8 cellular contexts compared by ENCODE assay signal in genomic region chr14:95515523-95516517, GRCh38. TPM values are rescaled to one million over a fixed set of nuclear protein-coding genes. Genes with fewer than 3 reads are reported as not detected.
A peak's percentile ranks its signal among the peaks of the same experiment; 100 is the strongest.
DNase-seq lines count a peak whose midpoint lies in the region; ATAC-seq lines count a peak whose summit lies in the region.

No MANE protein-coding gene starts in this region.

- peak; percentile 59 for ATAC-seq in GM18508 (IDR thresholded peaks at IDR 0.05; ENCODE audit: insufficient read depth, unreplicated experiment)
- peak; percentile 85 for ATAC-seq in HG02981 (IDR thresholded peaks at IDR 0.05; ENCODE audit: unreplicated experiment)
- ATAC-seq in activated CD8-positive, alpha-beta T cell treated with anti-CD3 and anti-CD28 coated beads, Interleukin-2, amount 10 ng/mL, durations not matched to agents 7 days and 5 days = peak; percentile 85

- H3K27me3 ChIP-seq in endocrine pancreas (ENCODE audit: control insufficient read depth, insufficient read depth, low read length) (no peaks in the 10 kb centered on the region), muscle layer of colon (ENCODE audit: control insufficient read depth in 1 of 2, insufficient read depth in 2 of 2, low read length in 2 of 2) (peaks cover 0 to 29% of the 10 kb centered on the region in 2 donors)

- POLR2A ChIA-PET in activated CD8-positive, alpha-beta T cell treated with anti-CD3 and anti-CD28 coated beads, Interleukin-2, amount 10 ng/mL, durations not matched to agents 7 days and 5 days (lab: Charles Lee) = interaction anchor here (0.7 to 6.2 kb wide), 13 partner anchors 8 to 73 kb away, joined by 3 to 47 read pairs (median 4); partner anchors contain the start of gene GLRX5

- H3K36me3 ChIP-seq in endocrine pancreas (ENCODE audit: control insufficient read depth, insufficient read depth, low read length) (no peaks in the 10 kb centered on the region), muscle layer of colon (ENCODE audit: insufficient read depth, low read length) (no peaks in the 10 kb centered on the region)

- H3K4me1 ChIP-seq in endocrine pancreas (ENCODE audit: control insufficient read depth, insufficient read depth, low read length) = no peaks in the 10 kb centered on the region
- peaks cover 47% of the 10 kb centered on the region for H3K4me1 ChIP-seq in muscle layer of colon (ENCODE audit: insufficient read depth, low read length)

- H3K27ac ChIP-seq in muscle layer of colon (ENCODE audit: low read depth, low read length) = peak overlapping the region; percentile 44

- DNase-seq in 8988T = peak; percentile 89
- peak; percentile 68 for DNase-seq in NCI-H2171 treated with DMSO at 0.1 percent for 48 hours (lab: John Stamatoyannopoulos, UW)
- peak; percentile 86 for DNase-seq in activated CD8-positive, alpha-beta T cell treated with anti-CD3 and anti-CD28 coated beads, Interleukin-2, amount 10 ng/mL, durations not matched to agents 7 days and 5 days
- peak; percentile 78 for DNase-seq in stimulated activated CD8-positive, alpha-beta memory T cell treated with anti-CD3 and anti-CD28 coated beads, Interleukin-7, amount 100 ng/mL, for 24 hours (ENCODE audit: low read depth)

- H3K36me3 Mint-ChIP-seq in activated CD8-positive, alpha-beta T cell treated with anti-CD3 and anti-CD28 coated beads, Interleukin-2, amount 10 ng/mL, durations not matched to agents 7 days and 5 days (ENCODE audit: low read depth) = peaks cover 27% of the 10 kb centered on the region

- H3K9me3 Mint-ChIP-seq in activated CD8-positive, alpha-beta T cell treated with anti-CD3 and anti-CD28 coated beads, Interleukin-2, amount 10 ng/mL, durations not matched to agents 7 days and 5 days (ENCODE audit: insufficient read depth) = no peaks in the 10 kb centered on the region

- no peaks in the 10 kb centered on the region for H3K27me3 Mint-ChIP-seq in activated CD8-positive, alpha-beta T cell treated with anti-CD3 and anti-CD28 coated beads, Interleukin-2, amount 10 ng/mL, durations not matched to agents 7 days and 5 days (ENCODE audit: low read depth)

- H3K9me3 ChIP-seq in endocrine pancreas (ENCODE audit: control insufficient read depth, low read length) = no peaks in the 10 kb centered on the region
- no peaks in the 10 kb centered on the region for H3K9me3 ChIP-seq in muscle layer of colon (ENCODE audit: low read length)

- CTCF ChIA-PET in activated CD8-positive, alpha-beta T cell treated with anti-CD3 and anti-CD28 coated beads, Interleukin-2, amount 10 ng/mL, durations not matched to agents 7 days and 5 days (lab: Charles Lee) = interaction anchor here (0.9 to 17.6 kb wide), 11 partner anchors 10 to 74 kb away, joined by 3 to 199 read pairs (median 5); partner anchors contain the start of gene GLRX5

- H3K9ac ChIP-seq in endocrine pancreas (ENCODE audit: control insufficient read depth, insufficient read depth, low read length) (peak overlapping the region; percentile 19), muscle layer of colon (ENCODE audit: low read length) (peak overlapping the region; percentile 9)

- peaks cover 67% of the 10 kb centered on the region for H3K4me1 Mint-ChIP-seq in activated CD8-positive, alpha-beta T cell treated with anti-CD3 and anti-CD28 coated beads, Interleukin-2, amount 10 ng/mL, durations not matched to agents 7 days and 5 days (ENCODE audit: low read depth)

- peak overlapping the region; percentile 85 for H3K27ac Mint-ChIP-seq in activated CD8-positive, alpha-beta T cell treated with anti-CD3 and anti-CD28 coated beads, Interleukin-2, amount 10 ng/mL, durations not matched to agents 7 days and 5 days

- H3K4me3 Mint-ChIP-seq in activated CD8-positive, alpha-beta T cell treated with anti-CD3 and anti-CD28 coated beads, Interleukin-2, amount 10 ng/mL, durations not matched to agents 7 days and 5 days = peak overlapping the region; percentile 91

- no peak overlapping the region for H3K4me3 ChIP-seq in endocrine pancreas (ENCODE audit: control insufficient read depth, insufficient read depth, low read length)
- H3K4me3 ChIP-seq in muscle layer of colon (ENCODE audit: low read depth in 1 of 2, low read length in 2 of 2) = peak overlapping the region; percentile 52 to 64

RNA-seq across cellular contexts. Expression of gene SYNE3, which starts 0.6 kb away (rescaled TPM):
- total RNA-seq in activated CD8-positive, alpha-beta T cell treated with anti-CD3 and anti-CD28 coated beads, Interleukin-2, amount 10 ng/mL, durations not matched to agents 7 days and 5 days = 10 to 100 TPM; 91.5 TPM

RNA-seq across cellular contexts. Expression of gene GLRX5, which starts 19.0 kb away (rescaled TPM):
- total RNA-seq in activated CD8-positive, alpha-beta T cell treated with anti-CD3 and anti-CD28 coated beads, Interleukin-2, amount 10 ng/mL, durations not matched to agents 7 days and 5 days = 10 to 100 TPM; 52.8 to 54.6 TPM
